In genomic region chr6:131199568-131200272, GRCh38 we compare ENCODE assay signal across 8 cellular contexts.
DNase-seq lines count a peak whose midpoint lies in the region; ATAC-seq and TF ChIP-seq lines count a peak whose summit lies in the region.

No MANE protein-coding gene starts in this region.

- H3K36me3 ChIP-seq in heart right ventricle, result peaks cover 0 to 11% (median 0%) of the 10 kb centered on the region in 9 donors
- H3K36me3 ChIP-seq in spleen, result no peaks in the 10 kb centered on the region

- 61 to 64% methylated on average over 10 of the region's 10 CpGs for WGBS in heart right ventricle, 2 donors
- 22 to 35% (median 27%) methylated on average over 10 of the region's 10 CpGs for WGBS in spleen, 5 donors

- peaks cover 0 to 7% (median 0%) of the 10 kb centered on the region in 9 donors for H3K4me1 ChIP-seq in heart right ventricle
- H3K4me1 ChIP-seq in spleen, result peaks cover 5 to 61% (median 31%) of the 10 kb centered on the region in 6 donors

- in situ Hi-C loops in Caki2 (cut with HindIII; ENCODE audit: low pct_unique_long_range_greater_than_20kb, low sequenced_read_pairs), result no loop called here

- H3K27ac ChIP-seq in heart right ventricle (peak overlapping the region in 1 of 10 donors; percentile 77), spleen (peak overlapping the region; percentile 43 to 90 (median 82))

- H3K9me3 ChIP-seq in heart right ventricle (no peaks in the 10 kb centered on the region), spleen (peaks cover 0 to 1% (median 0%) of the 10 kb centered on the region in 8 donors)

- no peak for TF ChIP-seq POLR2A in spleen (IDR thresholded peaks at IDR 0.05)

- intact Hi-C loops in heart right ventricle (cut with DNase I), result loop anchor here in 7 of 10 donors (1.0 to 10.0 kb wide), 5 partner anchors 333 to 415 kb away; no protein-coding TSS in a partner anchor
- intact Hi-C loops in spleen (cut with DNase I; ENCODE audit: low total_unique reads), result no loop called here

- TF ChIP-seq CTCF in heart right ventricle (IDR thresholded peaks at IDR 0.05) (peak in 8 of 9 donors; percentile 41 to 73 (median 65)), spleen (IDR thresholded peaks at IDR 0.05 in 8 of 11, conservative IDR thresholded peaks at IDR 0.05 in 3 of 11) (peak; percentile 55 to 96 (median 82))

- H3K4me3 ChIP-seq in heart right ventricle (peak overlapping the region in 1 of 10 donors; percentile 23), spleen (peak overlapping the region in 2 of 8 donors; percentile 12 to 48)

- ATAC-seq in GM19397 (IDR thresholded peaks at IDR 0.05; ENCODE audit: unreplicated experiment) (peak; percentile 100), HG03457 (IDR thresholded peaks at IDR 0.05; ENCODE audit: unreplicated experiment) (peak; percentile 100), heart right ventricle (peak in 7 of 8 donors; percentile 61 to 84 (median 80))

- H3K27me3 ChIP-seq in heart right ventricle (no peaks in the 10 kb centered on the region), spleen (replicated peaks in 1 of 7) (no peaks in the 10 kb centered on the region)

- DNase-seq in Caki2 (ENCODE audit: low read depth) (peak; percentile 43), RPMI8226 (peak; percentile 56), heart right ventricle (peak in 1 of 2 donors; percentile 13), spleen (peak; percentile 87), superior temporal gyrus (ENCODE audit: extremely low spot score) (no peak)
- peak; percentile 46 for DNase-seq in activated T-helper 9 cell treated with anti-CD3 and anti-CD28 coated beads, Interleukin-2, amount 50 U/mL, for 16 hours (ENCODE audit: low read depth)
